ENCODE assay signal across 8 cellular contexts in the genomic region with DNA sequence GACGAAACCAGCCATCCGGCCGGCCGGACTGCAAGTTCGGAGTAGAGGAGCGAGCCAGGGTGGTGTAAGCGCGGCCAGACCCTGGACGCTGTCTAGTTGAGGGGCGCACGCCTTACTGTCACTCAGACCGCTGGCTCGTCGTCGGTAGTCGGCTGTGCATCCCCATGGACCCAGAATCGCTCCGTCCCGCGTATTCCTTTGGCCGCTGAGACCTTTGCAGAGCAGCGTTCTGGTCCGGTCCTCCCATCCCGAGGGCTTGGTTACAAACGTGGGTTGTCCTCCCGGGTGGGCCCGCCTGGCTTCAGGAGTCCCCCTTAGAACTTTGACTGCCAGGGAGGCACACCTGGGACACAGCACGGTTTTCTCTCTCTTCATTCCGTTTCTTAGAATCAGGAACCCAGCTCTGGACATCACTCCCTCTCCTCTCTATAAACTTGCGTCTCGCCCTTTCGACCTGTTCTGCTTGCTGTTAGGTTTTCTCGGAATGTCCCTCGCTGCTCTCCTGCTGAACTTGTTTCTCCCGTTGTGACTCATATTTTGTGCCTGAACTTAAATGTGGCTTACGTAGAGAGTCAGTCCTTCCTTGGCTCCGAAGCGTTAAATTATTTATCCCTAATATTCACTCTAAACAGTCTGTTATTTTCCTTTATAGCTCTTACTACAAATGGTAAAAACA. TPM values are rescaled to one million over a fixed set of nuclear protein-coding genes. Genes with fewer than 3 reads are reported as not detected.
DNase-seq lines count a peak whose midpoint lies in the region; ATAC-seq and TF ChIP-seq lines count a peak whose summit lies in the region.

No MANE protein-coding gene starts in this region.

- WGBS in prostate gland = 5% methylated on average over 36 of the region's 38 CpGs

- no peak for TF ChIP-seq CTCF in cardiac muscle cell (IDR thresholded peaks at IDR 0.05; ENCODE audit: low read depth, low read length)
- no peak for TF ChIP-seq CTCF in prostate gland (IDR thresholded peaks at IDR 0.05)

- H3K9me3 Mint-ChIP-seq in activated T-cell treated with anti-CD3 and anti-CD28 coated beads, Interleukin-2, amount 50 U/mL, for 72 hours = no peaks in the 10 kb centered on the region

- intact Hi-C loops in prostate gland (cut with DNase I) = loop anchor here (2.0 to 5.0 kb wide), 3 partner anchors 24 to 150 kb away; a partner anchor contains a TSS

- TF ChIP-seq POLR2A in prostate gland (IDR thresholded peaks at IDR 0.05) = peak; percentile 55

- peak overlapping the region; percentile 95 for H3K27ac Mint-ChIP-seq in activated T-cell treated with anti-CD3 and anti-CD28 coated beads, Interleukin-2, amount 50 U/mL, for 72 hours

- H3K36me3 ChIP-seq in cardiac muscle cell = peaks cover 4% of the 10 kb centered on the region
- no peaks in the 10 kb centered on the region for H3K36me3 ChIP-seq in prostate gland

- H3K4me3 Mint-ChIP-seq in activated T-cell treated with anti-CD3 and anti-CD28 coated beads, Interleukin-2, amount 50 U/mL, for 72 hours = peak overlapping the region; percentile 88 to 94

- H3K36me3 Mint-ChIP-seq in activated T-cell treated with anti-CD3 and anti-CD28 coated beads, Interleukin-2, amount 50 U/mL, for 72 hours (ENCODE audit: insufficient read depth in 2 of 2) = peaks cover 13 to 28% of the 10 kb centered on the region in 2 donors

- H3K4me1 Mint-ChIP-seq in activated T-cell treated with anti-CD3 and anti-CD28 coated beads, Interleukin-2, amount 50 U/mL, for 72 hours (ENCODE audit: low read depth) = peaks cover 38% of the 10 kb centered on the region

- no peaks in the 10 kb centered on the region for H3K27me3 ChIP-seq in cardiac muscle cell
- no peaks in the 10 kb centered on the region for H3K27me3 ChIP-seq in prostate gland (replicated peaks; ENCODE audit: insufficient read depth)

- DNase-seq in GM03348 (ENCODE audit: low spot score) (peak; percentile 33), cardiac muscle cell (ENCODE audit: low read depth in 1 of 2, low spot score in 1 of 2) (peak; percentile 8 to 48), prostate gland (ENCODE audit: low spot score) (peak; percentile 10), ecto neural progenitor cell (ENCODE audit: low spot score) (no peak), DMS53 (lab: John Stamatoyannopoulos, UW) (no peak)
- DNase-seq in activated T-cell treated with anti-CD3 and anti-CD28 coated beads, Interleukin-2, amount 50 U/mL, for 72 hours = peak; percentile 12 to 21

- H3K4me3 ChIP-seq in cardiac muscle cell = peak overlapping the region; percentile 63
- H3K4me3 ChIP-seq in prostate gland = peak overlapping the region; percentile 68 to 87

- peaks cover 5% of the 10 kb centered on the region for H3K4me1 ChIP-seq in cardiac muscle cell (ENCODE audit: low read depth)
- H3K4me1 ChIP-seq in prostate gland (replicated peaks) = no peaks in the 10 kb centered on the region

- no peaks in the 10 kb centered on the region for H3K9me3 ChIP-seq in cardiac muscle cell (ENCODE audit: low read depth)
- H3K9me3 ChIP-seq in prostate gland = no peaks in the 10 kb centered on the region

- H3K27ac ChIP-seq in cardiac muscle cell = peak overlapping the region; percentile 36
- H3K27ac ChIP-seq in prostate gland = peak overlapping the region; percentile 79 to 83

- peak; percentile 49 for ATAC-seq in GM21381 (IDR thresholded peaks at IDR 0.05; ENCODE audit: unreplicated experiment)
- ATAC-seq in HG03565 (IDR thresholded peaks at IDR 0.05; ENCODE audit: unreplicated experiment) = peak; percentile 11
- peak; percentile 42 to 48 for ATAC-seq in activated T-cell treated with anti-CD3 and anti-CD28 coated beads, Interleukin-2, amount 50 U/mL, for 72 hours (replicated peaks in 1 of 2)

- no peaks in the 10 kb centered on the region for H3K27me3 Mint-ChIP-seq in activated T-cell treated with anti-CD3 and anti-CD28 coated beads, Interleukin-2, amount 50 U/mL, for 72 hours (ENCODE audit: low read depth)

RNA-seq across cellular contexts. Expression of a gene that starts 0.7 kb away (rescaled TPM):
- total RNA-seq in activated T-cell treated with anti-CD3 and anti-CD28 coated beads, Interleukin-2, amount 50 U/mL, for 72 hours = 10 to 100 TPM; 40.2 to 41.5 TPM
- total RNA-seq in cardiac muscle cell (23.9 and 50.9 TPM in 2 replicates), prostate gland (10 to 100 TPM; 23.2 to 25.3 TPM)
- 19.9 and 20.6 TPM in 2 replicates for polyA plus RNA-seq in cardiac muscle cell

Comparison
In these comparisons a context has a peak if more than half of its experiments do, and no peak if none do; other contexts are left out.
1. DNase-seq: peak in GM03348 (single experiment), activated T-cell treated with anti-CD3 and anti-CD28 coated beads, Interleukin-2, amount 50 U/mL, for 72 hours (2 of 2), cardiac muscle cell (2 of 2) and prostate gland (single experiment); none in ecto neural progenitor cell (single experiment) and DMS53 (single experiment).
2. Peak in every context shown above with its lines, with median percentiles within 50 percentile points of each other: ATAC-seq.